7 cellular contexts compared by ENCODE assay signal in genomic region chr3:134374791-134375541, GRCh38. TPM values are rescaled to one million over a fixed set of nuclear protein-coding genes. Genes with fewer than 3 reads are reported as not detected.
A peak's percentile ranks its signal among the peaks of the same experiment; 100 is the strongest.
DNase-seq lines count a peak whose midpoint lies in the region; ATAC-seq and TF ChIP-seq lines count a peak whose summit lies in the region.

No MANE protein-coding gene starts in this region.

- H4K20me1 ChIP-seq in GM23248 (ENCODE audit: insufficient read depth), result no peaks in the 10 kb centered on the region

- ATAC-seq in lung (ENCODE audit: insufficient read depth, low FRiP score), result peak; percentile 15
- peak; percentile 13 to 25 for ATAC-seq in upper lobe of left lung (ENCODE audit: low FRiP score in 2 of 2)
- no peak for ATAC-seq in HG03097 (IDR thresholded peaks at IDR 0.05; ENCODE audit: low FRiP score, unreplicated experiment)
- ATAC-seq in HG02759 (IDR thresholded peaks at IDR 0.05; ENCODE audit: unreplicated experiment), result no peak

- DNase-seq in GM23248 (no peak), NCI-H226 (peak; percentile 60), lung (ENCODE audit: low spot score) (peak; percentile 71), upper lobe of left lung (peak in 1 of 2 donors; percentile 61)

- peak overlapping the region; percentile 100 for H3K9ac ChIP-seq in GM23248

- TF ChIP-seq POLR2A in upper lobe of left lung (IDR thresholded peaks at IDR 0.05), result no peak

- H3K79me2 ChIP-seq in GM23248 (ENCODE audit: insufficient read depth), result peaks cover 42% of the 10 kb centered on the region

- H3K9me3 ChIP-seq in GM23248 (ENCODE audit: low read depth), result no peaks in the 10 kb centered on the region
- no peaks in the 10 kb centered on the region for H3K9me3 ChIP-seq in lung (ENCODE audit: control insufficient read depth in 2 of 2, insufficient read depth in 1 of 2, low read length in 1 of 2)
- H3K9me3 ChIP-seq in upper lobe of left lung, result no peaks in the 10 kb centered on the region

- WGBS in GM23248 (ENCODE audit: low coverage in 1 of 2, low lambda C conversion rate in 2 of 2, missing lambda C conversion rate in 2 of 2), 2 experiments, result 22 to 24% methylated on average over 30 of the region's 30 CpGs
- WGBS in lung, 2 donors, result 8 to 10% methylated on average over 30 of the region's 30 CpGs
- WGBS in upper lobe of left lung, 2 donors, result 9 to 21% methylated on average over 19 to 29 of the region's 30 CpGs

- TF ChIP-seq CTCF in lung (IDR thresholded peaks at IDR 0.05; ENCODE audit: control extremely low read depth, extremely low read depth) (no peak), upper lobe of left lung (IDR thresholded peaks at IDR 0.05) (no peak)

- peak overlapping the region; percentile 100 for H3K4me3 ChIP-seq in GM23248
- H3K4me3 ChIP-seq in lung, result peak overlapping the region; percentile 40
- H3K4me3 ChIP-seq in upper lobe of left lung, result peak overlapping the region; percentile 60 to 83 (median 78)

- H3K4me2 ChIP-seq in GM23248 (ENCODE audit: unreplicated experiment), result peak overlapping the region; percentile 83

- TF ChIP-seq EP300 in upper lobe of left lung (IDR thresholded peaks at IDR 0.05), result no peak

- peak overlapping the region; percentile 58 for H2AFZ ChIP-seq in GM23248

- in situ Hi-C loops in GM23248 (cut with MboI), result no loop called here

- peaks cover 30% of the 10 kb centered on the region for H3F3A ChIP-seq in GM23248 (ENCODE audit: insufficient read depth)

- H3K9me2 ChIP-seq in GM23248 (ENCODE audit: insufficient read depth), result no peaks in the 10 kb centered on the region

- H3K27ac ChIP-seq in GM23248 (peak overlapping the region; percentile 99), cingulate gyrus (ENCODE audit: low read depth, low read length) (peak overlapping the region; percentile 99), lung (ENCODE audit: low read depth in 1 of 2, low read length in 1 of 2) (peak overlapping the region; percentile 65 to 99), upper lobe of left lung (peak overlapping the region; percentile 97 to 100 (median 98))

- H3K27me3 ChIP-seq in GM23248 (replicated peaks; ENCODE audit: insufficient read depth), result no peaks in the 10 kb centered on the region
- H3K27me3 ChIP-seq in lung (ENCODE audit: control insufficient read depth, insufficient read depth), result no peaks in the 10 kb centered on the region
- H3K27me3 ChIP-seq in upper lobe of left lung, result no peaks in the 10 kb centered on the region

- H3K36me3 ChIP-seq in GM23248 (ENCODE audit: low read depth) (peaks cover 32% of the 10 kb centered on the region), lung (ENCODE audit: control insufficient read depth in 2 of 2, insufficient read depth in 2 of 2, low read length in 2 of 2) (peaks cover 7 to 10% of the 10 kb centered on the region in 2 donors), upper lobe of left lung (peaks cover 11 to 14% (median 13%) of the 10 kb centered on the region in 4 donors)

- H3K4me1 ChIP-seq in GM23248 (ENCODE audit: insufficient read depth) (peaks cover 16% of the 10 kb centered on the region), lung (ENCODE audit: control insufficient read depth in 2 of 2, insufficient read depth in 2 of 2, low read length in 2 of 2) (peaks cover 10 to 27% of the 10 kb centered on the region in 2 donors), upper lobe of left lung (peaks cover 49 to 69% (median 54%) of the 10 kb centered on the region in 4 donors)

RNA-seq across cellular contexts. Expression of gene AMOTL2, which starts 0.7 kb away (rescaled TPM):
- 336 and 347 TPM in 2 replicates for total RNA-seq in GM23248 (2014; rRNA removed; shearing (Covaris generic))
- polyA plus RNA-seq in GM23248 (2016; fragmentation: Nextera tagmentation; extraction: Ambion mirVana) (156 TPM in 2 replicates), lung (10 to 100 TPM; 27.4 to 30.1 TPM)
- total RNA-seq in lung (100 to 1,000 TPM; 122 to 129 TPM), upper lobe of left lung (100 to 1,000 TPM in 5 of 6 donors, 10 to 100 TPM in 1; 73.3 to 179 (median 132) TPM)

Comparison
In these comparisons a context has a peak if more than half of its experiments do, and no peak if none do; other contexts are left out.
1. H3K4me3 ChIP-seq: peak in every context shown above with its lines; median percentile 100 in GM23248; 78 in upper lobe of left lung; 40 in lung.
2. ATAC-seq: peak in lung (single experiment) and upper lobe of left lung (2 of 2); none in HG03097 (single experiment) and HG02759 (single experiment).
3. Peak in every context shown above with its lines, with median percentiles within 50 percentile points of each other: H3K27ac ChIP-seq.